In genomic region chr20:4062721-4063606, GRCh38 we compare ENCODE assay signal across 13 cellular contexts. TPM values are rescaled to one million over a fixed set of nuclear protein-coding genes. Genes with fewer than 3 reads are reported as not detected.
DNase-seq lines count a peak whose midpoint lies in the region; ATAC-seq and TF ChIP-seq lines count a peak whose summit lies in the region.
"Had no signal": no experiment of that assay in that cellular context is flagged by ENCODE, and none has a peak within 500 bp of the region (broad histone marks: within the 10 kb centered on the region; RNA-seq: fewer than 3 reads in every experiment).

No MANE protein-coding gene starts in this region.

- POLR2A ChIA-PET in activated CD8-positive, alpha-beta T cell treated with anti-CD3 and anti-CD28 coated beads for 36 hours (lab: Charles Lee): no interaction called here

- intact Hi-C loops in sigmoid colon (cut with DNase I): no loop called here
- intact Hi-C loops in activated CD8-positive, alpha-beta T cell treated with anti-CD3 and anti-CD28 coated beads for 36 hours (cut with micrococcal nuclease): no loop called here

- H3K4me3 ChIP-seq in endodermal cell (ENCODE audit: low read length) (no peak overlapping the region), sigmoid colon (no peak overlapping the region)
- H3K4me3 ChIP-seq: cardiac muscle cell had no signal

- H3K9me3 ChIP-seq in endodermal cell (ENCODE audit: control insufficient read depth, low read length) (no peaks in the 10 kb centered on the region), sigmoid colon (no peaks in the 10 kb centered on the region)

- no peak overlapping the region for H3K27ac Mint-ChIP-seq in endodermal cell
- no peak overlapping the region for H3K27ac Mint-ChIP-seq in activated CD8-positive, alpha-beta T cell treated with anti-CD3 and anti-CD28 coated beads for 36 hours
- H3K27ac Mint-ChIP-seq: activated CD4-positive, alpha-beta T cell treated with anti-CD3 and anti-CD28 coated beads, Interleukin-2, amount 10 ng/mL, durations not matched to agents 7 days and 5 days; activated T-helper 17 cell treated with anti-CD3 and anti-CD28 coated beads, Interleukin-2, amount 50 U/mL, for 72 hours had no signal

- H3K4me3 Mint-ChIP-seq in endodermal cell: no peak overlapping the region
- H3K4me3 Mint-ChIP-seq in activated CD8-positive, alpha-beta T cell treated with anti-CD3 and anti-CD28 coated beads for 36 hours: no peak overlapping the region
- H3K4me3 Mint-ChIP-seq: activated CD4-positive, alpha-beta T cell treated with anti-CD3 and anti-CD28 coated beads, Interleukin-2, amount 10 ng/mL, durations not matched to agents 7 days and 5 days; activated T-helper 17 cell treated with anti-CD3 and anti-CD28 coated beads, Interleukin-2, amount 50 U/mL, for 72 hours had no signal

- H3K27me3 Mint-ChIP-seq in endodermal cell (ENCODE audit: insufficient read depth): peaks cover 3% of the 10 kb centered on the region
- no peaks in the 10 kb centered on the region for H3K27me3 Mint-ChIP-seq in activated CD8-positive, alpha-beta T cell treated with anti-CD3 and anti-CD28 coated beads for 36 hours
- H3K27me3 Mint-ChIP-seq: activated CD4-positive, alpha-beta T cell treated with anti-CD3 and anti-CD28 coated beads, Interleukin-2, amount 10 ng/mL, durations not matched to agents 7 days and 5 days; activated T-helper 17 cell treated with anti-CD3 and anti-CD28 coated beads, Interleukin-2, amount 50 U/mL, for 72 hours had no signal

- no peaks in the 10 kb centered on the region for H3K9me3 Mint-ChIP-seq in endodermal cell
- H3K9me3 Mint-ChIP-seq in activated CD8-positive, alpha-beta T cell treated with anti-CD3 and anti-CD28 coated beads for 36 hours: no peaks in the 10 kb centered on the region
- H3K9me3 Mint-ChIP-seq: activated CD4-positive, alpha-beta T cell treated with anti-CD3 and anti-CD28 coated beads, Interleukin-2, amount 10 ng/mL, durations not matched to agents 7 days and 5 days; activated T-helper 17 cell treated with anti-CD3 and anti-CD28 coated beads, Interleukin-2, amount 50 U/mL, for 72 hours had no signal

- TF ChIP-seq CTCF in C4-2B (conservative IDR thresholded peaks at IDR 0.05): no peak
- TF ChIP-seq CTCF in endodermal cell (conservative IDR thresholded peaks at IDR 0.05): no peak
- TF ChIP-seq CTCF in sigmoid colon (IDR thresholded peaks at IDR 0.05): no peak
- TF ChIP-seq CTCF in activated CD8-positive, alpha-beta T cell treated with anti-CD3 and anti-CD28 coated beads for 36 hours (IDR thresholded peaks at IDR 0.05): no peak

- no peak for TF ChIP-seq POLR2A in sigmoid colon (IDR thresholded peaks at IDR 0.05)

- H3K27ac ChIP-seq in C4-2B: peak overlapping the region; percentile 55
- H3K27ac ChIP-seq in endodermal cell (ENCODE audit: low read depth, low read length): no peak overlapping the region
- H3K27ac ChIP-seq in sigmoid colon: peak overlapping the region; percentile 63 to 81 (median 75)
- H3K27ac ChIP-seq: cardiac muscle cell had no signal

- H3K27me3 ChIP-seq in endodermal cell (ENCODE audit: control insufficient read depth, insufficient read depth, low read length, poor library complexity, severe bottlenecking) (no peaks in the 10 kb centered on the region), sigmoid colon (no peaks in the 10 kb centered on the region)
- H3K27me3 ChIP-seq: cardiac muscle cell had no signal

- no peaks in the 10 kb centered on the region for H3K36me3 ChIP-seq in endodermal cell (ENCODE audit: control insufficient read depth, insufficient read depth, low read length)
- no peaks in the 10 kb centered on the region for H3K36me3 ChIP-seq in sigmoid colon
- H3K36me3 ChIP-seq: cardiac muscle cell had no signal

- H3K4me1 ChIP-seq in endodermal cell (ENCODE audit: control insufficient read depth, insufficient read depth, low read length) (peaks cover 2% of the 10 kb centered on the region), sigmoid colon (peaks cover 0 to 29% (median 16%) of the 10 kb centered on the region in 4 donors)

- H3K4me1 Mint-ChIP-seq in endodermal cell: peaks cover 44% of the 10 kb centered on the region
- H3K4me1 Mint-ChIP-seq in activated CD8-positive, alpha-beta T cell treated with anti-CD3 and anti-CD28 coated beads for 36 hours (ENCODE audit: low read depth): peaks cover 4% of the 10 kb centered on the region

- 64 to 76% methylated on average over 5 to 6 of the region's 6 CpGs for WGBS in endodermal cell (ENCODE audit: insufficient coverage in 1 of 2, insufficient read length in 1 of 2), 2 experiments
- 66 to 69% methylated on average over 6 of the region's 6 CpGs for WGBS in sigmoid colon, 2 donors

- H3K36me3 Mint-ChIP-seq in endodermal cell (ENCODE audit: low read depth): no peaks in the 10 kb centered on the region
- no peaks in the 10 kb centered on the region for H3K36me3 Mint-ChIP-seq in activated CD8-positive, alpha-beta T cell treated with anti-CD3 and anti-CD28 coated beads for 36 hours (ENCODE audit: low read depth)

- DNase-seq in MV-4-11 (lab: John Stamatoyannopoulos, UW): peak; percentile 26
- DNase-seq in endodermal cell: peak; percentile 43
- peak; percentile 55 for DNase-seq in sigmoid colon
- DNase-seq in globus pallidus (ENCODE audit: low spot score): no peak
- DNase-seq in activated CD8-positive, alpha-beta T cell treated with anti-CD3 and anti-CD28 coated beads for 36 hours: no peak
- DNase-seq: activated CD4-positive, alpha-beta T cell treated with anti-CD3 and anti-CD28 coated beads, Interleukin-2, amount 10 ng/mL, durations not matched to agents 7 days and 5 days; NCI-H1694 had no signal

- ATAC-seq in GM21528 (IDR thresholded peaks at IDR 0.05; ENCODE audit: low FRiP score, unreplicated experiment) (no peak), GM21825 (IDR thresholded peaks at IDR 0.05; ENCODE audit: unreplicated experiment) (no peak)
- no peak for ATAC-seq in activated CD8-positive, alpha-beta T cell treated with anti-CD3 and anti-CD28 coated beads for 36 hours
- ATAC-seq: activated T-helper 17 cell treated with anti-CD3 and anti-CD28 coated beads, Interleukin-2, amount 50 U/mL, for 72 hours; esophagus mucosa had no signal

- no peak for TF ChIP-seq EP300 in sigmoid colon (IDR thresholded peaks at IDR 0.05)

- H3K9ac ChIP-seq in endodermal cell (ENCODE audit: extremely low read depth, low read length, poor library complexity, severe bottlenecking): no peak overlapping the region

- CTCF ChIA-PET in activated CD8-positive, alpha-beta T cell treated with anti-CD3 and anti-CD28 coated beads for 36 hours (lab: Charles Lee): no interaction called here

RNA-seq across cellular contexts. Expression of gene RNF24, which starts 47.6 kb away (rescaled TPM):
- total RNA-seq in endodermal cell (10 to 100 TPM; 22.8 to 26.1 TPM), sigmoid colon (10 to 100 TPM in 2 of 4 donors, 1 to 10 TPM in 2; 5.6 to 11.0 (median 9.9) TPM)
- polyA plus RNA-seq in endodermal cell (2013, experiment 1 of 2): 26.2 TPM
- 27.0 TPM for polyA plus RNA-seq in endodermal cell (2013, experiment 2 of 2)
- 1 to 10 TPM in 2 of 3 donors, under 1 TPM in 1; 0.60 to 4.6 (median 1.4) TPM for polyA plus RNA-seq in sigmoid colon
- 10 to 100 TPM; 16.7 to 17.2 TPM for total RNA-seq in activated CD8-positive, alpha-beta T cell treated with anti-CD3 and anti-CD28 coated beads for 36 hours

Comparison
In these comparisons a context has a peak if more than half of its experiments do, and no peak if none do; other contexts are left out.
1. DNase-seq: peak in MV-4-11 (single experiment), endodermal cell (single experiment) and sigmoid colon (single experiment); none in globus pallidus (single experiment) and activated CD8-positive, alpha-beta T cell treated with anti-CD3 and anti-CD28 coated beads for 36 hours (single experiment).